20 cellular contexts compared by ENCODE assay signal in genomic region chr1:88451856-88452255, GRCh38.
A peak's percentile ranks its signal among the peaks of the same experiment; 100 is the strongest.
DNase-seq lines count a peak whose midpoint lies in the region; ATAC-seq and TF ChIP-seq lines count a peak whose summit lies in the region.
"Had no signal": no experiment of that assay in that cellular context is flagged by ENCODE, and none has a peak within 500 bp of the region (broad histone marks: within the 10 kb centered on the region; RNA-seq: fewer than 3 reads in every experiment).

No MANE protein-coding gene starts in this region.

- ATAC-seq in GM18873 (IDR thresholded peaks at IDR 0.05; ENCODE audit: low FRiP score, unreplicated experiment), result no peak
- no peak for ATAC-seq in HG03442 (IDR thresholded peaks at IDR 0.05; ENCODE audit: unreplicated experiment)
- ATAC-seq: GM23338 had no signal

- peak in 1 of 56 donors; percentile 13 for TF ChIP-seq CTCF in dorsolateral prefrontal cortex (IDR thresholded peaks at IDR 0.05 in 54 of 56, conservative IDR thresholded peaks at IDR 0.05 in 2 of 56; ENCODE audit: low read depth in 1 of 56, partially characterized antibody in 56 of 56)

- intact Hi-C loops in dorsolateral prefrontal cortex (cut with DNase I), result loop anchor here in 1 of 2 donors (10.0 kb wide), 1 partner anchor 233 kb away; the partner anchor contains the start of gene PKN2

- peak; percentile 77 for DNase-seq in Ammon's horn (ENCODE audit: low spot score)
- no peak for DNase-seq in dorsolateral prefrontal cortex
- peak; percentile 62 for DNase-seq in midbrain (lab: John Stamatoyannopoulos, UW)
- peak in 2 of 49 donors; percentile 1 to 52 for DNase-seq in substantia nigra (lab: John Stamatoyannopoulos, UW)
- no peak for DNase-seq in EL
- no peak for DNase-seq in effector CD8-positive, alpha-beta T cell (lab: John Stamatoyannopoulos, UW)
- DNase-seq: 8988T; BE2C; CD4-positive, CD25-positive, alpha-beta regulatory T cell; CD8-positive, alpha-beta memory T cell; COR-L47; DMS 273 treated with DMSO at 0.1 percent for 48 hours; DMS53; DND-41; GDM1; HCEC 1CT; IMR-90 had no signal

- peak overlapping the region in 1 of 59 donors; percentile 31 for H3K4me3 ChIP-seq in dorsolateral prefrontal cortex
- H3K4me3 ChIP-seq: GM23338 had no signal

- H3K27me3 ChIP-seq in dorsolateral prefrontal cortex, result no peaks in the 10 kb centered on the region
- H3K27me3 ChIP-seq: BE2C had no signal

- H3K27ac ChIP-seq in dorsolateral prefrontal cortex, result peak overlapping the region in 58 of 59 donors; percentile 12 to 95 (median 80)
- H3K27ac ChIP-seq in substantia nigra (ENCODE audit: low read depth, low read length, poor library complexity, severe bottlenecking), result peak overlapping the region; percentile 74

Comparison
In these comparisons a context has a peak if more than half of its experiments do, and no peak if none do; other contexts are left out.
1. DNase-seq: peak in Ammon's horn (single experiment) and midbrain (single experiment); none in dorsolateral prefrontal cortex (0 of 10), EL (single experiment) and effector CD8-positive, alpha-beta T cell (single experiment).